Comparison of ENCODE assay signal across 9 cellular contexts in genomic region chr1:28591708-28592313, GRCh38. TPM values are rescaled to one million over a fixed set of nuclear protein-coding genes. Genes with fewer than 3 reads are reported as not detected.
DNase-seq lines count a peak whose midpoint lies in the region; ATAC-seq and TF ChIP-seq lines count a peak whose summit lies in the region.
"Had no signal": no experiment of that assay in that cellular context is flagged by ENCODE, and none has a peak within 500 bp of the region (broad histone marks: within the 10 kb centered on the region; RNA-seq: fewer than 3 reads in every experiment).

A gene with protein sequence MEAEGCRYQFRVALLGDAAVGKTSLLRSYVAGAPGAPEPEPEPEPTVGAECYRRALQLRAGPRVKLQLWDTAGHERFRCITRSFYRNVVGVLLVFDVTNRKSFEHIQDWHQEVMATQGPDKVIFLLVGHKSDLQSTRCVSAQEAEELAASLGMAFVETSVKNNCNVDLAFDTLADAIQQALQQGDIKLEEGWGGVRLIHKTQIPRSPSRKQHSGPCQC (plus strand): TSS chr1:28592265. CDS start chr1:28592512, 247 bp downstream.

- H3K4me3 ChIP-seq in neural cell (ENCODE audit: low read length) = peak within 1 kb of the TSS; percentile 52

- H3K9ac ChIP-seq in neural cell (ENCODE audit: low read length) = no peak within 1 kb of the TSS

- TF ChIP-seq EP300 in neural cell (conservative IDR thresholded peaks at IDR 0.05; ENCODE audit: poor library complexity, severe bottlenecking) = no peak

- no peaks in the 10 kb centered on the region for H3K9me2 ChIP-seq in neural cell (ENCODE audit: insufficient read depth, low read length)

- H3K4me2 ChIP-seq in neural cell (ENCODE audit: low read length) = no peak within 1 kb of the TSS

- TF ChIP-seq RAD21 in neural cell (conservative IDR thresholded peaks at IDR 0.05) = no peak

- no peak within 1 kb of the TSS for H2AFZ ChIP-seq in neural cell (ENCODE audit: low read depth, low read length)

- TF ChIP-seq CTCF in neural cell (IDR thresholded peaks at IDR 0.05; ENCODE audit: poor library complexity, severe bottlenecking) = no peak

- H3K27ac ChIP-seq in neural cell (ENCODE audit: low read length) = no peak within 1 kb of the TSS

- DNase-seq in AG08396 (ENCODE audit: low spot score) (peak; percentile 49), SKM-1 (lab: John Stamatoyannopoulos, UW; ENCODE audit: unreplicated experiment) (peak; percentile 74), fibroblast of gingiva (ENCODE audit: low read depth) (peak; percentile 31)

- H3K36me3 ChIP-seq in neural cell (ENCODE audit: insufficient read depth, low read length) = no peaks in the 10 kb centered on the region

- peak; percentile 46 for ATAC-seq in GM19395 (IDR thresholded peaks at IDR 0.05; ENCODE audit: unreplicated experiment)
- no peak for ATAC-seq in HG03521 (IDR thresholded peaks at IDR 0.05; ENCODE audit: unreplicated experiment)
- no peak for ATAC-seq in GM21526 (IDR thresholded peaks at IDR 0.05; ENCODE audit: low FRiP score, unreplicated experiment)
- no peak for ATAC-seq in GM21367 (IDR thresholded peaks at IDR 0.05; ENCODE audit: unreplicated experiment)
- ATAC-seq: HCT116 had no signal

- H3K79me2 ChIP-seq in neural cell (replicated peaks; ENCODE audit: insufficient read depth, low read length) = no peaks in the 10 kb centered on the region

- no peaks in the 10 kb centered on the region for H4K20me1 ChIP-seq in neural cell (ENCODE audit: insufficient read depth)

- H3F3A ChIP-seq in neural cell (ENCODE audit: insufficient read depth, low read length, poor library complexity, severe bottlenecking) = no peaks in the 10 kb centered on the region

- peaks cover 5% of the 10 kb centered on the region for H3K27me3 ChIP-seq in neural cell (ENCODE audit: insufficient read depth, low read depth, low read length)

- no peaks in the 10 kb centered on the region for H3K9me3 ChIP-seq in neural cell (ENCODE audit: low read length)

TF ChIP-seq in neural cell, 6 proteins besides CTCF, POLR2A, EP300 and RAD21:
- no peak for TF ChIP-seq EZH2 (IDR thresholded peaks at IDR 0.05; ENCODE audit: borderline replicate concordance, insufficient read depth, low read length, poor library complexity, severe bottlenecking)
- TF ChIP-seq POLR2AphosphoS5 (IDR thresholded peaks at IDR 0.05) = no peak
- TF ChIP-seq SMC3 (conservative IDR thresholded peaks at IDR 0.05; ENCODE audit: poor library complexity) = no peak
- TF ChIP-seq TAF1 (IDR thresholded peaks at IDR 0.05; ENCODE audit: low read depth) = no peak
- TF ChIP-seq MXI1 (conservative IDR thresholded peaks at IDR 0.05; ENCODE audit: poor library complexity, severe bottlenecking) = no peak
- no peak for TF ChIP-seq REST (IDR thresholded peaks at IDR 0.05; ENCODE audit: borderline replicate concordance)

RNA-seq across cellular contexts. Expression of the gene that starts here (rescaled TPM):
- polyA plus RNA-seq in neural cell = not detected in 2 replicates
- not detected in 2 replicates for polyA minus RNA-seq in neural cell
